8 cellular contexts compared by ENCODE assay signal in the genomic region with DNA sequence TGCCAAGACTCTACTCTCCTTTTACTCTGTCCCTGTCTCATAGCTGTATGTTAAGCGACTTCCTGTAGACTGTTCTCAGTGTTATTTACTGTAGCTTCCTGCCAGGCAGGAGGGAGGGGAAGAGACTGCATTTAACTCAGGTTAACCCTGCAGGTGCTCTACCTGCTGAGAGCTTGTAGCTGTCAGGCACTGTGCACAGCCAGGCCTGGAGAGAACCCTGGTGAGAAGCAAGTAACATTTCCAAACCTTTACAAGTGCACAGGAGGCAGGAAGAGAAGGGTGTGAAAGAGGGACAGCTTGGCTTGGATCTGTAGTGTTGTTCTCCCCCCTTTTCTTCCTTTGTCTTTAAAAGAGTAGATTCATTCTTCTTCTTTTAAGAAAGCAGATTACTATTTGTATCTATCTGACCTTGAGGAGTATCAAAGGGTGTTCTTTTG.
DNase-seq lines count a peak whose midpoint lies in the region; ATAC-seq and TF ChIP-seq lines count a peak whose summit lies in the region.

No MANE protein-coding gene starts in this region.

- DNase-seq in H7 (peak; percentile 36), NCI-H2196 (lab: John Stamatoyannopoulos, UW; ENCODE audit: unreplicated experiment) (peak; percentile 5), cardiac muscle cell (ENCODE audit: low read depth in 1 of 2, low spot score in 1 of 2) (peak in 1 of 2 donors; percentile 9), omental fat pad (ENCODE audit: low spot score) (no peak), RWPE1 (ENCODE audit: low spot score) (no peak)
- DNase-seq in stimulated activated CD4-positive, alpha-beta T cell treated with anti-CD3 and anti-CD28 coated beads, Interleukin-4, amount 100 ng/mL, for 1 hour, result no peak

- TF ChIP-seq CTCF in cardiac muscle cell (IDR thresholded peaks at IDR 0.05; ENCODE audit: low read depth, low read length) (no peak), omental fat pad (IDR thresholded peaks at IDR 0.05) (no peak), RWPE1 (conservative IDR thresholded peaks at IDR 0.05; ENCODE audit: low read depth) (no peak)

- H3K27ac ChIP-seq in cardiac muscle cell, result peak overlapping the region; percentile 99
- no peak overlapping the region for H3K27ac ChIP-seq in RWPE1

- H3K4me1 ChIP-seq in cardiac muscle cell (ENCODE audit: low read depth), result peaks cover 44% of the 10 kb centered on the region

- H3K27me3 ChIP-seq in H7 (ENCODE audit: control insufficient read depth, insufficient read depth, low read length) (no peaks in the 10 kb centered on the region), cardiac muscle cell (no peaks in the 10 kb centered on the region)

- POLR2A ChIA-PET in RWPE1 (lab: Yijun Ruan, JAX; ENCODE audit: low non-redundant PET), result no interaction called here

- peak; percentile 80 for ATAC-seq in GM18499 (IDR thresholded peaks at IDR 0.05; ENCODE audit: insufficient read depth, unreplicated experiment)
- no peak for ATAC-seq in omental fat pad (ENCODE audit: low FRiP score)
- ATAC-seq in HG03432 (IDR thresholded peaks at IDR 0.05; ENCODE audit: unreplicated experiment), result no peak

- H3K36me3 ChIP-seq in H7 (replicated peaks; ENCODE audit: control insufficient read depth, insufficient read depth, low read length), result no peaks in the 10 kb centered on the region
- no peaks in the 10 kb centered on the region for H3K36me3 ChIP-seq in cardiac muscle cell

- no peaks in the 10 kb centered on the region for H3K9me3 ChIP-seq in cardiac muscle cell (ENCODE audit: low read depth)

- CTCF ChIA-PET in RWPE1 (lab: Yijun Ruan, JAX), result no interaction called here

- H3K4me3 ChIP-seq in H7 (ENCODE audit: insufficient read depth, low read depth, low read length) (no peak overlapping the region), cardiac muscle cell (peak overlapping the region; percentile 60)

Comparison
In these comparisons a context has a peak if more than half of its experiments do, and no peak if none do; other contexts are left out.
1. DNase-seq: peak in H7 (single experiment) and NCI-H2196 (single experiment); none in omental fat pad (single experiment), stimulated activated CD4-positive, alpha-beta T cell treated with anti-CD3 and anti-CD28 coated beads, Interleukin-4, amount 100 ng/mL, for 1 hour (single experiment) and RWPE1 (single experiment).